In the genomic region with DNA sequence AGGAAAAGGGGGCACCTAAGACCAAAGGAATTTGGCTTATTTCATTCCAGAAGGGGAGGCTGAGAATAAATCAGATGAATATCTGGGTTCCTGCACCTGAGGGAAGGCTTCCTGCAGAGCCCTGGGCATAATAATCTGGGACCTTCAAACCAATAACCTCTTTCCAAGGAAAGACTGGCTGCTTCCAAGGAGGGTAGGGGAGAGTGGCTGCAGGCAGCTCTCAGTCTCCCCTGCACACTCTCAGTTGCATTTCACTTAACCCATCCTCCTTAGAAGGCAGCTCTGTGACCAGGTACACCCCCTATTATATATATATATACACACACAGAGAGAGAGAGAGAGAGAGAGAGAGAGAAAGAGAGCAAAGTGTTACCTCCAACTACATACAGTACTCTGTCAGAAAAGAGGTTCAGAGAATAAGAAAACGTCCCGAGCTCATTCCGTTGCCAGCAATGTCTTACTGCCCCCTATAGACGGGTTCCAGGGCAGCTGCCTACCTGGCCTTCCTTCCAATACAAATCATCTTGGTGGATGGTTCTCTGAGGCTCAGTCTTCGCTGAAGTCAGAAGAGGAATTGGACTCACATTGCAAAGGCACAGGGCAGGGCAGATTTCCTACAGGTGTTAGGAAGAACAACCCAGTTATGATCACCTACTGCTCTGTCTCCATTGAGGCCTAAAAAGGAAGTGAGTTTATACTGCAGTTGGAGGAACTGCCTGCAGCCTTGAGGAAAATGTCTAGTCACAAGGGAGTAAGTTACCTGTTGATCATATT, we compare ENCODE assay signal across 8 cellular contexts. TPM values are rescaled to one million over a fixed set of nuclear protein-coding genes. Genes with fewer than 3 reads are reported as not detected.
A peak's percentile ranks its signal among the peaks of the same experiment; 100 is the strongest.
DNase-seq lines count a peak whose midpoint lies in the region; ATAC-seq and TF ChIP-seq lines count a peak whose summit lies in the region.

No MANE protein-coding gene starts in this region.

- no peaks in the 10 kb centered on the region for H3K9me3 Mint-ChIP-seq in activated T-helper 17 cell treated with anti-CD3 and anti-CD28 coated beads, Interleukin-2, amount 50 U/mL, for 72 hours

- H3K27me3 ChIP-seq in DOHH2 (ENCODE audit: control insufficient read depth, low read length), result no peaks in the 10 kb centered on the region

- no peaks in the 10 kb centered on the region for H3K9me3 ChIP-seq in DOHH2 (ENCODE audit: control insufficient read depth, insufficient read depth, low read length)

- H3K4me2 ChIP-seq in DOHH2 (ENCODE audit: low read length), result peak overlapping the region; percentile 50

- H3K9me2 ChIP-seq in DOHH2 (replicated peaks; ENCODE audit: control insufficient read depth, low read length), result no peaks in the 10 kb centered on the region

- H3K27ac Mint-ChIP-seq in activated T-helper 17 cell treated with anti-CD3 and anti-CD28 coated beads, Interleukin-2, amount 50 U/mL, for 72 hours, result peak overlapping the region; percentile 20

- no peaks in the 10 kb centered on the region for H3K4me1 Mint-ChIP-seq in activated T-helper 17 cell treated with anti-CD3 and anti-CD28 coated beads, Interleukin-2, amount 50 U/mL, for 72 hours

- DNase-seq in 8988T (peak; percentile 29), NB4 (ENCODE audit: low read depth) (peak; percentile 76), inferior parietal cortex (ENCODE audit: extremely low spot score) (peak; percentile 47), T-helper 9 cell (no peak)

- no peaks in the 10 kb centered on the region for H3K36me3 ChIP-seq in DOHH2 (ENCODE audit: control insufficient read depth, low read length)

- TF ChIP-seq POLR2A in NB4 (IDR thresholded peaks at IDR 0.05; ENCODE audit: extremely low read depth, insufficient read length), result no peak

- no peaks in the 10 kb centered on the region for H4K20me1 ChIP-seq in DOHH2 (ENCODE audit: control insufficient read depth, insufficient read depth, low read depth, low read length)

- peaks cover 6% of the 10 kb centered on the region for H3K36me3 Mint-ChIP-seq in activated T-helper 17 cell treated with anti-CD3 and anti-CD28 coated beads, Interleukin-2, amount 50 U/mL, for 72 hours (ENCODE audit: low read depth)

- H3F3A ChIP-seq in DOHH2 (ENCODE audit: control insufficient read depth, insufficient read depth), result no peaks in the 10 kb centered on the region

- H3K27ac ChIP-seq in DOHH2 (ENCODE audit: low read depth, low read length), result no peak overlapping the region

- no peaks in the 10 kb centered on the region for H3K79me2 ChIP-seq in DOHH2 (ENCODE audit: control insufficient read depth, low read length)

- no peaks in the 10 kb centered on the region for H3K27me3 Mint-ChIP-seq in activated T-helper 17 cell treated with anti-CD3 and anti-CD28 coated beads, Interleukin-2, amount 50 U/mL, for 72 hours

- peaks cover 27% of the 10 kb centered on the region for H3K4me1 ChIP-seq in DOHH2 (ENCODE audit: control insufficient read depth, low read length)

- H3K4me3 Mint-ChIP-seq in activated T-helper 17 cell treated with anti-CD3 and anti-CD28 coated beads, Interleukin-2, amount 50 U/mL, for 72 hours, result no peak overlapping the region

- peak; percentile 55 for ATAC-seq in activated T-helper 17 cell treated with anti-CD3 and anti-CD28 coated beads, Interleukin-2, amount 50 U/mL, for 72 hours (replicated peaks)
- ATAC-seq in HG03139 (IDR thresholded peaks at IDR 0.05; ENCODE audit: unreplicated experiment) (no peak), HG03521 (IDR thresholded peaks at IDR 0.05; ENCODE audit: unreplicated experiment) (no peak)

- H3K4me3 ChIP-seq in DOHH2 (ENCODE audit: low read length), result peak overlapping the region; percentile 28; the same call in 1 of the 2 replicates
- H3K4me3 ChIP-seq in NB4 (ENCODE audit: low read depth, low read length), result no peak overlapping the region

- peak; percentile 93 for TF ChIP-seq CTCF in DOHH2 (IDR thresholded peaks at IDR 0.05; ENCODE audit: low read depth, low read length, poor library complexity, severe bottlenecking)
- TF ChIP-seq CTCF in NB4 (IDR thresholded peaks at IDR 0.05; ENCODE audit: low read depth, low read length), result peak; percentile 91

RNA-seq across cellular contexts. Expression of a gene that starts 26.1 kb away (rescaled TPM):
- 1 to 10 TPM; 3.2 to 4.6 TPM for total RNA-seq in activated T-helper 17 cell treated with anti-CD3 and anti-CD28 coated beads, Interleukin-2, amount 50 U/mL, for 72 hours
